ENCODE assay signal across 7 cellular contexts in genomic region chr17:43003542-43004172, GRCh38. TPM values are rescaled to one million over a fixed set of nuclear protein-coding genes. Genes with fewer than 3 reads are reported as not detected.
DNase-seq lines count a peak whose midpoint lies in the region; ATAC-seq, FAIRE-seq and TF ChIP-seq lines count a peak whose summit lies in the region.

No MANE protein-coding gene starts in this region.

- TF ChIP-seq CTCF in K562 (IDR thresholded peaks at IDR 0.05 in 2 of 3, conservative IDR thresholded peaks at IDR 0.05 in 1 of 3; ENCODE audit: insufficient read depth in 2 of 3, low read depth in 1 of 3, low read length in 3 of 3) (peak in 2 of 3 experiments; percentile 21 to 30; a peak in 3 of 6 replicates), osteocyte (IDR thresholded peaks at IDR 0.05) (no peak)

- no peaks in the 10 kb centered on the region for H3K9me3 ChIP-seq in K562 (replicated peaks; ENCODE audit: control insufficient read depth, insufficient read depth, low read depth, low read length)

- intact Hi-C loops in K562 (cut with micrococcal nuclease) (no loop called here), head of caudate nucleus (cut with DNase I) (no loop called here)

- H3K36me3 Mint-ChIP-seq in osteocyte (ENCODE audit: unreplicated experiment), result peaks cover 20% of the 10 kb centered on the region

- H3K4me3 ChIP-seq in K562, result no peak overlapping the region

- H3K4me3 Mint-ChIP-seq in osteocyte (ENCODE audit: unreplicated experiment), result no peak overlapping the region

- TF ChIP-seq POLR2A in K562 (conservative IDR thresholded peaks at IDR 0.05), result peak; percentile 75

- H3K36me3 ChIP-seq in K562 (ENCODE audit: control insufficient read depth, insufficient read depth, low read length), result peaks cover 60% of the 10 kb centered on the region

- CTCF ChIA-PET in K562 (lab: Yijun Ruan, JAX; ENCODE audit: low intra/inter-chr PET ratio), result no interaction called here

- no peaks in the 10 kb centered on the region for H3K9me1 ChIP-seq in K562 (ENCODE audit: control insufficient read depth, insufficient read depth, low read length)

- FAIRE-seq in K562 (lab: Jason Lieb, UNC), result no peak

- no peaks in the 10 kb centered on the region for H3K9me3 Mint-ChIP-seq in osteocyte (ENCODE audit: unreplicated experiment)

- TF ChIP-seq EP300 in K562 (IDR thresholded peaks at IDR 0.05; ENCODE audit: low read length), result no peak

- no peak overlapping the region for H3K9ac ChIP-seq in K562 (ENCODE audit: insufficient read depth in 1 of 2, low read depth in 2 of 2, low read length in 2 of 2)

- H3K4me1 Mint-ChIP-seq in osteocyte (ENCODE audit: unreplicated experiment), result peaks cover 31% of the 10 kb centered on the region

- DNase-seq in ELF-1 (ENCODE audit: low read depth, low spot score) (peak; percentile 40), LHCN-M2 (ENCODE audit: low read depth) (peak; percentile 76), K562 (ENCODE audit: extremely low read depth in 1 of 4, low spot score in 3 of 4) (no peak), osteocyte (ENCODE audit: extremely low spot score, unreplicated experiment) (no peak), head of caudate nucleus (no peak), NCI-H748 treated with DMSO at 0.1 percent for 48 hours (lab: John Stamatoyannopoulos, UW) (no peak)

- no peak overlapping the region for H3K4me2 ChIP-seq in K562 (ENCODE audit: insufficient read depth, low read length)

- peaks cover 9% of the 10 kb centered on the region for H4K20me1 ChIP-seq in K562 (replicated peaks; ENCODE audit: control insufficient read depth, insufficient read depth, low read length)

- in situ Hi-C loops in K562 (cut with MboI), result no loop called here

- BruUV-seq in K562 (replicated peaks; lab: Mats Ljungman, UMichigan), result no TSS peak

- peaks cover 15 to 21% of the 10 kb centered on the region in 2 experiments; a peak in 4 of 5 replicates for H3K4me1 ChIP-seq in K562 (replicated peaks in 1 of 2; ENCODE audit: control insufficient read depth in 2 of 2, insufficient read depth in 2 of 2, low read length in 2 of 2)

- ATAC-seq in K562 (peak; percentile 11), HG02885 (IDR thresholded peaks at IDR 0.05; ENCODE audit: poor library complexity, unreplicated experiment) (no peak)

- peak overlapping the region; percentile 17 for H3K27ac Mint-ChIP-seq in osteocyte (ENCODE audit: unreplicated experiment)

- no peak overlapping the region for H3K27ac ChIP-seq in K562 (ENCODE audit: extremely low read depth, low read depth, low read length)

- 70% methylated on average over 5 of the region's 5 CpGs for WGBS in K562 (ENCODE audit: insufficient coverage, low coverage, missing lambda C conversion rate)

- no peaks in the 10 kb centered on the region for H3K27me3 Mint-ChIP-seq in osteocyte (ENCODE audit: unreplicated experiment)

- H3K27me3 ChIP-seq in K562 (ENCODE audit: control insufficient read depth in 2 of 2, insufficient read depth in 2 of 2, low read length in 2 of 2), result no peaks in the 10 kb centered on the region

- H2AFZ ChIP-seq in K562 (ENCODE audit: low read depth, low read length), result no peak overlapping the region

- POLR2A ChIA-PET in K562 (lab: Yijun Ruan, JAX), result interaction anchor here (1.2 to 1.8 kb wide), 2 partner anchors 21 to 312 kb away, joined by 3 to 7 read pairs; no protein-coding TSS in a partner anchor

- no peak for TF ChIP-seq RAD21 in K562 (CRISPR knock-in tag; conservative IDR thresholded peaks at IDR 0.05 in 1 of 2, IDR thresholded peaks at IDR 0.05 in 1 of 2)

- H3K79me2 ChIP-seq in K562 (ENCODE audit: control insufficient read depth, insufficient read depth, low read length), result peaks cover 27% of the 10 kb centered on the region

RNA-seq across cellular contexts. Expression of gene IFI35, which starts 2.9 kb away (rescaled TPM):
- 12.6 and 26.3 TPM in 2 replicates for total RNA-seq in LHCN-M2 (2014; rRNA removed)
- 20.3 TPM for polyA plus RNA-seq in LHCN-M2 (2012)
- 4.9 and 13.4 TPM in 2 replicates for total RNA-seq in K562 (2011; cell fraction: chromatin; rRNA removed; ENCODE audit: low replicate concordance)
- total RNA-seq in K562 (2011; cell fraction: nucleolus; rRNA removed), result 12.0 and 15.2 TPM in 2 replicates
- 8.1 and 8.3 TPM in 2 replicates for total RNA-seq in K562 (2011; cell fraction: nucleoplasm; rRNA removed)
- total RNA-seq in K562 (2014; rRNA removed), result 11.7 and 13.9 TPM in 2 replicates
- 3.9 and 4.7 TPM in 2 replicates for total RNA-seq in K562 (2014; rRNA removed; fragmentation: Illumina TruSeq; extraction: Trizol)
- 8.4 and 9.4 TPM in 2 replicates for total RNA-seq in K562 (2015; rRNA removed; fragmentation: Illumina TruSeq; extraction: Trizol)
- total RNA-seq in K562 (2021), result 10.6 TPM in 2 replicates
- polyA plus RNA-seq in K562 (2011; rRNA removed), result 5.3 and 7.5 TPM in 2 replicates
- polyA plus RNA-seq in K562 (2011; cell fraction: cytosol; rRNA removed), result 8.4 and 15.8 TPM in 2 replicates
- polyA plus RNA-seq in K562 (2011; cell fraction: nucleus; rRNA removed), result 8.6 and 12.3 TPM in 2 replicates
- 16.2 and 33.1 TPM in 2 replicates for polyA plus RNA-seq in K562 (2012)
- 11.3 TPM in 2 replicates for polyA plus RNA-seq in K562 (2014; fragmentation: Illumina TruSeq; extraction: Trizol)
- polyA plus RNA-seq in K562 (2014; fragmentation: Nextera tagmentation; extraction: Ambion mirVana), result 10 to 100 TPM in 1 of 2 experiments, 1 to 10 TPM in 1; 4.4 to 10.2 TPM
- 12.0 and 13.1 TPM in 2 replicates for polyA plus RNA-seq in K562 (2014; rRNA removed)
- polyA minus RNA-seq in K562 (2011; rRNA and poly(A)+ RNA removed), result 2.5 and 4.1 TPM in 2 replicates
- polyA minus RNA-seq in K562 (2011; cell fraction: cytosol; rRNA and poly(A)+ RNA removed), result 2.3 and 3.0 TPM in 2 replicates
- polyA minus RNA-seq in K562 (2011; cell fraction: nucleus; rRNA and poly(A)+ RNA removed), result 3.2 and 3.3 TPM in 2 replicates
- total RNA-seq in osteocyte, result 34.4 and 41.6 TPM in 2 replicates

RNA-seq across cellular contexts. Expression of gene RPL27, which starts 5.4 kb away (rescaled TPM):
- 676 and 967 TPM in 2 replicates for total RNA-seq in LHCN-M2 (2014; rRNA removed)
- 4,333 TPM for polyA plus RNA-seq in LHCN-M2 (2012)
- total RNA-seq in K562 (2011; cell fraction: chromatin; rRNA removed; ENCODE audit: low replicate concordance), result 253 and 412 TPM in 2 replicates
- 1,095 and 1,098 TPM in 2 replicates for total RNA-seq in K562 (2011; cell fraction: nucleolus; rRNA removed)
- 971 and 1,742 TPM in 2 replicates for total RNA-seq in K562 (2011; cell fraction: nucleoplasm; rRNA removed)
- 2,067 and 2,551 TPM in 2 replicates for total RNA-seq in K562 (2014; rRNA removed)
- total RNA-seq in K562 (2014; rRNA removed; fragmentation: Illumina TruSeq; extraction: Trizol), result 2,142 and 2,848 TPM in 2 replicates
- total RNA-seq in K562 (2015; rRNA removed; fragmentation: Illumina TruSeq; extraction: Trizol), result 2,702 and 3,023 TPM in 2 replicates
- total RNA-seq in K562 (2021), result 1,539 and 1,728 TPM in 2 replicates
- polyA plus RNA-seq in K562 (2011; rRNA removed), result 5,002 and 6,155 TPM in 2 replicates
- polyA plus RNA-seq in K562 (2011; cell fraction: cytosol; rRNA removed), result 2,939 and 4,172 TPM in 2 replicates
- polyA plus RNA-seq in K562 (2011; cell fraction: nucleus; rRNA removed), result 1,268 and 1,390 TPM in 2 replicates
- polyA plus RNA-seq in K562 (2012), result 3,200 and 4,932 TPM in 2 replicates
- polyA plus RNA-seq in K562 (2014; fragmentation: Illumina TruSeq; extraction: Trizol), result 4,115 and 4,591 TPM in 2 replicates
- polyA plus RNA-seq in K562 (2014; fragmentation: Nextera tagmentation; extraction: Ambion mirVana), result 1,000 to 10,000 TPM; 3,710 to 4,120 TPM
- polyA plus RNA-seq in K562 (2014; rRNA removed), result 3,174 and 4,926 TPM in 2 replicates
- 945 and 1,386 TPM in 2 replicates for polyA minus RNA-seq in K562 (2011; rRNA and poly(A)+ RNA removed)
- 577 and 776 TPM in 2 replicates for polyA minus RNA-seq in K562 (2011; cell fraction: cytosol; rRNA and poly(A)+ RNA removed)
- 198 and 385 TPM in 2 replicates for polyA minus RNA-seq in K562 (2011; cell fraction: nucleus; rRNA and poly(A)+ RNA removed)
- 956 and 1,010 TPM in 2 replicates for total RNA-seq in osteocyte

RNA-seq across cellular contexts. Expression of gene VAT1, which starts 18.5 kb away (rescaled TPM):
- 248 and 297 TPM in 2 replicates for total RNA-seq in LHCN-M2 (2014; rRNA removed)
- polyA plus RNA-seq in LHCN-M2 (2012), result 600 TPM
- total RNA-seq in K562 (2011; cell fraction: chromatin; rRNA removed; ENCODE audit: low replicate concordance), result 30.5 and 61.9 TPM in 2 replicates
- total RNA-seq in K562 (2011; cell fraction: nucleolus; rRNA removed), result 43.8 and 46.4 TPM in 2 replicates
- total RNA-seq in K562 (2011; cell fraction: nucleoplasm; rRNA removed), result 40.5 and 42.9 TPM in 2 replicates
- 72.5 and 96.7 TPM in 2 replicates for total RNA-seq in K562 (2014; rRNA removed)
- 58.6 and 60.6 TPM in 2 replicates for total RNA-seq in K562 (2014; rRNA removed; fragmentation: Illumina TruSeq; extraction: Trizol)
- total RNA-seq in K562 (2015; rRNA removed; fragmentation: Illumina TruSeq; extraction: Trizol), result 94.7 and 97.8 TPM in 2 replicates
- total RNA-seq in K562 (2021), result 141 and 153 TPM in 2 replicates
- 46.3 and 61.6 TPM in 2 replicates for polyA plus RNA-seq in K562 (2011; rRNA removed)
- polyA plus RNA-seq in K562 (2011; cell fraction: cytosol; rRNA removed), result 43.4 and 85.3 TPM in 2 replicates
- polyA plus RNA-seq in K562 (2011; cell fraction: nucleus; rRNA removed), result 24.4 and 32.6 TPM in 2 replicates
- polyA plus RNA-seq in K562 (2012), result 310 and 384 TPM in 2 replicates
- 108 and 109 TPM in 2 replicates for polyA plus RNA-seq in K562 (2014; fragmentation: Illumina TruSeq; extraction: Trizol)
- polyA plus RNA-seq in K562 (2014; fragmentation: Nextera tagmentation; extraction: Ambion mirVana), result 10 to 100 TPM; 29.4 to 46.0 TPM
- polyA plus RNA-seq in K562 (2014; rRNA removed), result 62.2 and 66.7 TPM in 2 replicates
- polyA minus RNA-seq in K562 (2011; rRNA and poly(A)+ RNA removed), result 83.5 and 143 TPM in 2 replicates
- polyA minus RNA-seq in K562 (2011; cell fraction: cytosol; rRNA and poly(A)+ RNA removed), result 71.9 and 78.2 TPM in 2 replicates
- 13.9 and 17.1 TPM in 2 replicates for polyA minus RNA-seq in K562 (2011; cell fraction: nucleus; rRNA and poly(A)+ RNA removed)
- total RNA-seq in osteocyte, result 439 and 505 TPM in 2 replicates

RNA-seq across cellular contexts. Expression of gene RND2, which starts 21.4 kb away (rescaled TPM):
- total RNA-seq in LHCN-M2 (2014; rRNA removed) (0.06 TPM in 1 of 2 replicates, not detected in the other), K562 (2014; rRNA removed) (0.68 and 1.3 TPM in 2 replicates), K562 (2014; rRNA removed; fragmentation: Illumina TruSeq; extraction: Trizol) (0.98 and 0.99 TPM in 2 replicates), K562 (2015; rRNA removed; fragmentation: Illumina TruSeq; extraction: Trizol) (1.4 TPM in 2 replicates), K562 (2021) (1.8 TPM in 2 replicates), osteocyte (0.91 and 1.5 TPM in 2 replicates)
- 0.06 TPM for polyA plus RNA-seq in LHCN-M2 (2012)
- total RNA-seq in K562 (2011; cell fraction: chromatin; rRNA removed; ENCODE audit: low replicate concordance), result 0.55 and 1.2 TPM in 2 replicates
- 0.53 and 0.83 TPM in 2 replicates for total RNA-seq in K562 (2011; cell fraction: nucleolus; rRNA removed)
- total RNA-seq in K562 (2011; cell fraction: nucleoplasm; rRNA removed), result 0.88 and 1.5 TPM in 2 replicates
- polyA plus RNA-seq in K562 (2011; rRNA removed) (1.4 and 1.9 TPM in 2 replicates), K562 (2014; fragmentation: Illumina TruSeq; extraction: Trizol) (1.3 TPM in 2 replicates), K562 (2014; fragmentation: Nextera tagmentation; extraction: Ambion mirVana) (under 1 TPM; 0.15 to 0.39 TPM), K562 (2014; rRNA removed) (0.77 and 1.8 TPM in 2 replicates)
- polyA plus RNA-seq in K562 (2011; cell fraction: cytosol; rRNA removed), result 1.7 and 2.9 TPM in 2 replicates
- polyA plus RNA-seq in K562 (2011; cell fraction: nucleus; rRNA removed), result 1.1 and 1.3 TPM in 2 replicates
- polyA plus RNA-seq in K562 (2012), result 1.4 and 2.6 TPM in 2 replicates
- polyA minus RNA-seq in K562 (2011; rRNA and poly(A)+ RNA removed), result 1.1 and 1.8 TPM in 2 replicates
- polyA minus RNA-seq in K562 (2011; cell fraction: cytosol; rRNA and poly(A)+ RNA removed), result 0.48 and 0.64 TPM in 2 replicates
- polyA minus RNA-seq in K562 (2011; cell fraction: nucleus; rRNA and poly(A)+ RNA removed), result 0.11 and 0.13 TPM in 2 replicates

RNA-seq across cellular contexts. Expression of gene RUNDC1, which starts 23.3 kb away (rescaled TPM):
- total RNA-seq in LHCN-M2 (2014; rRNA removed), result 9.4 and 9.6 TPM in 2 replicates
- 9.1 TPM for polyA plus RNA-seq in LHCN-M2 (2012)
- 45.7 and 57.8 TPM in 2 replicates for total RNA-seq in K562 (2011; cell fraction: chromatin; rRNA removed; ENCODE audit: low replicate concordance)
- 36.1 and 40.2 TPM in 2 replicates for total RNA-seq in K562 (2011; cell fraction: nucleolus; rRNA removed)
- 40.8 and 43.7 TPM in 2 replicates for total RNA-seq in K562 (2011; cell fraction: nucleoplasm; rRNA removed)
- total RNA-seq in K562 (2014; rRNA removed), result 9.4 and 12.0 TPM in 2 replicates
- total RNA-seq in K562 (2014; rRNA removed; fragmentation: Illumina TruSeq; extraction: Trizol), result 6.3 and 6.6 TPM in 2 replicates
- 9.0 and 9.4 TPM in 2 replicates for total RNA-seq in K562 (2015; rRNA removed; fragmentation: Illumina TruSeq; extraction: Trizol)
- 11.1 and 12.5 TPM in 2 replicates for total RNA-seq in K562 (2021)
- polyA plus RNA-seq in K562 (2011; rRNA removed), result 8.1 and 10.5 TPM in 2 replicates
- polyA plus RNA-seq in K562 (2011; cell fraction: cytosol; rRNA removed), result 5.6 and 8.2 TPM in 2 replicates
- polyA plus RNA-seq in K562 (2011; cell fraction: nucleus; rRNA removed), result 7.3 and 11.3 TPM in 2 replicates
- polyA plus RNA-seq in K562 (2012), result 10.6 and 11.1 TPM in 2 replicates
- 10.5 and 12.6 TPM in 2 replicates for polyA plus RNA-seq in K562 (2014; fragmentation: Illumina TruSeq; extraction: Trizol)
- 1 to 10 TPM; 3.4 to 3.6 TPM for polyA plus RNA-seq in K562 (2014; fragmentation: Nextera tagmentation; extraction: Ambion mirVana)
- polyA plus RNA-seq in K562 (2014; rRNA removed), result 8.3 and 8.8 TPM in 2 replicates
- 12.3 and 18.9 TPM in 2 replicates for polyA minus RNA-seq in K562 (2011; rRNA and poly(A)+ RNA removed)
- 4.2 and 8.2 TPM in 2 replicates for polyA minus RNA-seq in K562 (2011; cell fraction: cytosol; rRNA and poly(A)+ RNA removed)
- polyA minus RNA-seq in K562 (2011; cell fraction: nucleus; rRNA and poly(A)+ RNA removed), result 5.3 and 8.8 TPM in 2 replicates
- total RNA-seq in osteocyte, result 11.7 and 12.5 TPM in 2 replicates

Comparison
In these comparisons a context has a peak if more than half of its experiments do, and no peak if none do; other contexts are left out.
1. DNase-seq: peak in ELF-1 (single experiment) and LHCN-M2 (single experiment); none in K562 (0 of 4), osteocyte (single experiment), head of caudate nucleus (0 of 42) and NCI-H748 treated with DMSO at 0.1 percent for 48 hours (single experiment).